Comparison of ENCODE assay signal across 8 cellular contexts in genomic region chrX:20266810-20267598, GRCh38. TPM values are rescaled to one million over a fixed set of nuclear protein-coding genes. Genes with fewer than 3 reads are reported as not detected.
DNase-seq lines count a peak whose midpoint lies in the region; ATAC-seq and TF ChIP-seq lines count a peak whose summit lies in the region.

Gene RPS6KA3, minus strand, starts transcription at chrX:20266909. Its CDS starts 277 bp downstream, at chrX:20266632.

- peak; percentile 77 for ATAC-seq in GM19372 (IDR thresholded peaks at IDR 0.05; ENCODE audit: low read depth, unreplicated experiment)
- peak; percentile 74 for ATAC-seq in HG03520 (IDR thresholded peaks at IDR 0.05; ENCODE audit: unreplicated experiment)

- no peaks in the 10 kb centered on the region for H3K36me3 Mint-ChIP-seq in CD14-positive monocyte
- no peaks in the 10 kb centered on the region for H3K36me3 Mint-ChIP-seq in activated CD4-positive, alpha-beta memory T cell treated with anti-CD3 and anti-CD28 coated beads for 36 hours

- H3K27me3 ChIP-seq in dorsolateral prefrontal cortex: peaks cover 0 to 48% (median 5%) of the 10 kb centered on the region in 45 donors

- 1 to 43% methylated on average over 33 to 52 of the region's 77 CpGs for WGBS in lower leg skin, 2 donors

- peak within 1 kb of the TSS in 52 of 59 donors; percentile 4 to 89 (median 72) for H3K27ac ChIP-seq in dorsolateral prefrontal cortex

- H3K9me3 Mint-ChIP-seq in CD14-positive monocyte: peaks cover 0 to 32% (median 15%) of the 10 kb centered on the region in 7 donors
- no peaks in the 10 kb centered on the region for H3K9me3 Mint-ChIP-seq in activated CD4-positive, alpha-beta memory T cell treated with anti-CD3 and anti-CD28 coated beads for 36 hours

- no peak for TF ChIP-seq CTCF in CD14-positive monocyte (IDR thresholded peaks at IDR 0.05)
- no peak for TF ChIP-seq CTCF in dorsolateral prefrontal cortex (IDR thresholded peaks at IDR 0.05 in 54 of 56, conservative IDR thresholded peaks at IDR 0.05 in 2 of 56; ENCODE audit: low read depth in 1 of 56, partially characterized antibody in 56 of 56)
- TF ChIP-seq CTCF in lower leg skin (IDR thresholded peaks at IDR 0.05): no peak

- no peak for TF ChIP-seq POLR2A in lower leg skin (IDR thresholded peaks at IDR 0.05)

- peak within 1 kb of the TSS; percentile 49 to 77 (median 63) for H3K4me3 ChIP-seq in dorsolateral prefrontal cortex
- H3K4me3 ChIP-seq in lower leg skin (ENCODE audit: low read depth, poor library complexity, severe bottlenecking): peak within 1 kb of the TSS; percentile 73

- DNase-seq in CD14-positive monocyte (ENCODE audit: low spot score): peak; percentile 90
- peak; percentile 91 for DNase-seq in NCI-H82 (lab: John Stamatoyannopoulos, UW)
- peak; percentile 93 for DNase-seq in activated CD4-positive, alpha-beta memory T cell treated with anti-CD3 and anti-CD28 coated beads for 36 hours
- DNase-seq in dorsolateral prefrontal cortex: peak; percentile 77 to 92 (median 88)
- peak; percentile 88 to 98 for DNase-seq in lower leg skin (ENCODE audit: low spot score in 2 of 2)
- peak; percentile 86 to 88 for DNase-seq in stimulated activated CD4-positive, alpha-beta T cell treated with anti-CD3 and anti-CD28 coated beads, Interleukin-4, amount 100 ng/mL, for 4 hours

- peaks cover 0 to 26% (median 0%) of the 10 kb centered on the region in 3 donors for H3K27me3 Mint-ChIP-seq in CD14-positive monocyte (ENCODE audit: low read depth in 3 of 3)
- no peaks in the 10 kb centered on the region for H3K27me3 Mint-ChIP-seq in activated CD4-positive, alpha-beta memory T cell treated with anti-CD3 and anti-CD28 coated beads for 36 hours

- peak within 1 kb of the TSS; percentile 94 for H3K4me3 Mint-ChIP-seq in CD14-positive monocyte
- H3K4me3 Mint-ChIP-seq in activated CD4-positive, alpha-beta memory T cell treated with anti-CD3 and anti-CD28 coated beads for 36 hours: peak within 1 kb of the TSS; percentile 95

- POLR2A ChIA-PET in activated CD4-positive, alpha-beta memory T cell treated with anti-CD3 and anti-CD28 coated beads for 36 hours (lab: Charles Lee): interaction anchor here (1.0 kb wide), 1 partner anchor 249 kb away, joined by 3 read pairs; no protein-coding TSS in a partner anchor

- peak within 1 kb of the TSS; percentile 87 to 96 (median 92) for H3K27ac Mint-ChIP-seq in CD14-positive monocyte
- peak within 1 kb of the TSS; percentile 99 for H3K27ac Mint-ChIP-seq in activated CD4-positive, alpha-beta memory T cell treated with anti-CD3 and anti-CD28 coated beads for 36 hours

- H3K4me1 Mint-ChIP-seq in CD14-positive monocyte: peaks cover 15% of the 10 kb centered on the region
- peaks cover 18% of the 10 kb centered on the region for H3K4me1 Mint-ChIP-seq in activated CD4-positive, alpha-beta memory T cell treated with anti-CD3 and anti-CD28 coated beads for 36 hours (ENCODE audit: low read depth)

- intact Hi-C loops in CD14-positive monocyte (cut with micrococcal nuclease): loop anchor here in 1 of 2 donors (5.0 to 10.0 kb wide), 3 partner anchors 48 to 175 kb away; no protein-coding TSS in a partner anchor
- intact Hi-C loops in activated CD4-positive, alpha-beta memory T cell treated with anti-CD3 and anti-CD28 coated beads for 36 hours (cut with micrococcal nuclease): loop anchor here (2.0 to 5.0 kb wide), 3 partner anchors 86 to 175 kb away; partner anchors contain the start of gene EIF1AX
- intact Hi-C loops in dorsolateral prefrontal cortex (cut with DNase I): loop anchor here in 1 of 2 donors (5.0 kb wide), 1 partner anchor 175 kb away; no protein-coding TSS in a partner anchor
- intact Hi-C loops in lower leg skin (cut with DNase I; ENCODE audit: low total_unique reads): no loop called here

- CTCF ChIA-PET in activated CD4-positive, alpha-beta memory T cell treated with anti-CD3 and anti-CD28 coated beads for 36 hours (lab: Charles Lee): interaction anchor here (0.8 kb wide), 1 partner anchor 14 kb away, joined by 3 read pairs; no protein-coding TSS in a partner anchor

RNA-seq across cellular contexts. Expression of gene RPS6KA3, which starts in this region (rescaled TPM):
- polyA plus RNA-seq in CD14-positive monocyte: 10 to 100 TPM; 14.6 to 21.6 TPM
- total RNA-seq in activated CD4-positive, alpha-beta memory T cell treated with anti-CD3 and anti-CD28 coated beads for 36 hours: 10 to 100 TPM; 51.8 to 52.0 TPM
- total RNA-seq in dorsolateral prefrontal cortex (10 to 100 TPM; 17.2 to 40.7 (median 31.3) TPM), lower leg skin (10 to 100 TPM; 22.3 to 43.2 (median 34.5) TPM)

Comparison
In these comparisons a context has a peak if more than half of its experiments do, and no peak if none do; other contexts are left out.
1. Peak in every context shown above with its lines: DNase-seq, ATAC-seq, H3K4me3 ChIP-seq and H3K27ac ChIP-seq.